Comparison of ENCODE assay signal across 19 cellular contexts in the genomic region with DNA sequence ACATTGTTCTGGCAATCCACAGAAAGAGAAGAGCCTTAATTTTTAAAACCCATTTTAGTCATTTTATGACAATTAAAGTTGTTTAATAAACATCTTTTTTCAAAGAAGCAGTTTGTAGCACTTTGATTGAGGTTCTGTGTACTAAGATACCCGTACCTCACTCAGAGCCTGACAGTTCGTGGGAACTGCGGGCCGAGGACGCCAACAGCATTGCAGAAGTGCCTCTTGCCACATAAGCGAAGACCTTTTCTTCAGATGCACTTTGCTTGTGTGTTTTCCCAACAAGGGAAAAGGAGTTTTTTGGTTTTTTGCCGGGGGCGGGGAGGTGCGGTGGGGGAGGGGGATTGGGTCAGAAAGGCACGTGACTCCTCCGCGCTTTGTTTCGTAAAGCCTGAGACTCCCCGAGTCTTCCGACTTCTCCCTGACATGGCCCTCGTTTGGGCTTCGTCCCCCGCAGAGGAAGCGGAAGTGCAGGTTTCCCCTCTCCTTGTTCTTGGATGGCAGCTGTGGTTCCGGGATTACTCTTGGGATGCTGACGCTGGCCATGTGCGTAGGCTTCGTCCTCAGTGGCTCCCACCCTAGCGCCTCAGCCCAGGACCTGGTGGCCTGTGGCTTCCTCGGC.
"Had no signal": no experiment of that assay in that cellular context is flagged by ENCODE, and none has a peak within 500 bp of the region (broad histone marks: within the 10 kb centered on the region; RNA-seq: fewer than 3 reads in every experiment).

No MANE protein-coding gene starts in this region.

- H3K36me3 Mint-ChIP-seq: activated naive CD4-positive, alpha-beta T cell treated with anti-CD3 and anti-CD28 coated beads, Interleukin-2, amount 50 U/mL, for 24 hours had no signal

- H3K27me3 Mint-ChIP-seq: activated naive CD4-positive, alpha-beta T cell treated with anti-CD3 and anti-CD28 coated beads, Interleukin-2, amount 50 U/mL, for 24 hours; dendritic cell treated with granulocyte-macrophage colony-stimulating factor and Interleukin-4, amounts not matched to agents 40 ng/mL and 50 ng/mL, for 4 days; stimulated activated naive B cell treated with anti-CD40 and anti-IgM and Interleukin-4, amounts not matched to agents 10 μg/mL and 1 μg/mL and 100 μg/mL, for 72 hours had no signal

- DNase-seq: activated CD4-positive, alpha-beta T cell treated with anti-CD3 and anti-CD28 coated beads, Interleukin-2, amount 50 U/mL, for 4 hours; activated effector memory CD4-positive, alpha-beta T cell treated with anti-CD3 and anti-CD28 coated beads, Interleukin-2, amount 50 U/mL, for 16 hours; activated T-cell treated with anti-CD3 and anti-CD28 coated beads, Interleukin-2, amount 50 U/mL, for 72 hours; effector memory CD4-positive, alpha-beta T cell; islet precursor cell; left colon; lower lobe of right lung; nephron progenitor cell; psoas muscle; stimulated activated naive B cell treated with anti-CD40 and anti-IgM and Interleukin-4, amounts not matched to agents 10 μg/mL and 1 μg/mL and 100 μg/mL, for 72 hours; WERI-Rb-1 had no signal

- H3K4me3 Mint-ChIP-seq: activated naive CD4-positive, alpha-beta T cell treated with anti-CD3 and anti-CD28 coated beads, Interleukin-2, amount 50 U/mL, for 24 hours; activated T-cell treated with anti-CD3 and anti-CD28 coated beads, Interleukin-2, amount 50 U/mL, for 72 hours; dendritic cell treated with granulocyte-macrophage colony-stimulating factor and Interleukin-4, amounts not matched to agents 40 ng/mL and 50 ng/mL, for 4 days; mesothelial cell of epicardium; nephron progenitor cell; stimulated activated naive B cell treated with anti-CD40 and anti-IgM and Interleukin-4, amounts not matched to agents 10 μg/mL and 1 μg/mL and 100 μg/mL, for 72 hours had no signal

- H3K27ac ChIP-seq: cardiac muscle cell, hepatocyte, lower lobe of right lung, tibial artery, WERI-Rb-1 had no signal

- H3K27ac Mint-ChIP-seq: activated naive CD4-positive, alpha-beta T cell treated with anti-CD3 and anti-CD28 coated beads, Interleukin-2, amount 50 U/mL, for 24 hours; activated T-cell treated with anti-CD3 and anti-CD28 coated beads, Interleukin-2, amount 50 U/mL, for 72 hours; dendritic cell treated with granulocyte-macrophage colony-stimulating factor and Interleukin-4, amounts not matched to agents 40 ng/mL and 50 ng/mL, for 4 days; mesothelial cell of epicardium; nephron progenitor cell had no signal

- ATAC-seq: activated T-cell treated with anti-CD3 and anti-CD28 coated beads, Interleukin-2, amount 50 U/mL, for 72 hours; left colon; lower lobe of right lung; psoas muscle; stimulated activated naive B cell treated with anti-CD40 and anti-IgM and Interleukin-4, amounts not matched to agents 10 μg/mL and 1 μg/mL and 100 μg/mL, for 72 hours had no signal

- H2AFZ ChIP-seq: hepatocyte had no signal

- H3K27me3 ChIP-seq: cardiac muscle cell, hepatocyte, tibial artery had no signal

- H3K9me3 Mint-ChIP-seq: activated naive CD4-positive, alpha-beta T cell treated with anti-CD3 and anti-CD28 coated beads, Interleukin-2, amount 50 U/mL, for 24 hours; activated T-cell treated with anti-CD3 and anti-CD28 coated beads, Interleukin-2, amount 50 U/mL, for 72 hours; dendritic cell treated with granulocyte-macrophage colony-stimulating factor and Interleukin-4, amounts not matched to agents 40 ng/mL and 50 ng/mL, for 4 days; mesothelial cell of epicardium; nephron progenitor cell; stimulated activated naive B cell treated with anti-CD40 and anti-IgM and Interleukin-4, amounts not matched to agents 10 μg/mL and 1 μg/mL and 100 μg/mL, for 72 hours had no signal

- FAIRE-seq: astrocyte, urothelium cell line had no signal

- H3K4me1 Mint-ChIP-seq: activated naive CD4-positive, alpha-beta T cell treated with anti-CD3 and anti-CD28 coated beads, Interleukin-2, amount 50 U/mL, for 24 hours; mesothelial cell of epicardium had no signal

- H3K4me2 ChIP-seq: hepatocyte had no signal

- H3K9me3 ChIP-seq: lower lobe of right lung, psoas muscle, tibial artery had no signal
